In genomic region chr3:166114448-166114847, GRCh38 we compare ENCODE assay signal across 26 cellular contexts.
"Had no signal": no experiment of that assay in that cellular context is flagged by ENCODE, and none has a peak within 500 bp of the region (broad histone marks: within the 10 kb centered on the region; RNA-seq: fewer than 3 reads in every experiment).

No MANE protein-coding gene starts in this region.

- H3K9me3 ChIP-seq: esophagus squamous epithelium, gastrocnemius medialis, mucosa of descending colon, neutrophil, pancreas, right lobe of liver, thoracic aorta, tibial nerve, upper lobe of left lung had no signal

- ATAC-seq: gastrocnemius medialis; heart left ventricle; mucosa of descending colon; natural killer cell treated with Interleukin-12 subunit alpha and Interleukin-12 subunit beta and Interleukin-15 and Interleukin-18, amount 100 ng/mL, for 72 hours; pancreas; right lobe of liver; stimulated activated naive B cell treated with anti-CD40 and anti-IgM and Interleukin-4, amounts not matched to agents 10 μg/mL and 1 μg/mL and 100 μg/mL, for 72 hours had no signal

- H3K27me3 ChIP-seq: dorsolateral prefrontal cortex, esophagus squamous epithelium, gastrocnemius medialis, heart left ventricle, hepatocyte, neutrophil, pancreas, right lobe of liver, tibial nerve, upper lobe of left lung had no signal

- H3K27ac ChIP-seq: dorsolateral prefrontal cortex, esophagus squamous epithelium, gastrocnemius medialis, heart left ventricle, hepatocyte, neutrophil, pancreas, right lobe of liver, thoracic aorta, tibial nerve, upper lobe of left lung had no signal

- H3K36me3 ChIP-seq: esophagus squamous epithelium, gastrocnemius medialis, heart left ventricle, neutrophil, pancreas, right lobe of liver, thoracic aorta, tibial nerve, upper lobe of left lung had no signal

- H3K4me1 ChIP-seq: gastrocnemius medialis, heart left ventricle, pancreas, right lobe of liver, tibial nerve, upper lobe of left lung had no signal

- FAIRE-seq: pancreas, small intestine, urothelium cell line had no signal

- H3K4me3 ChIP-seq: dorsolateral prefrontal cortex, esophagus squamous epithelium, gastrocnemius medialis, heart left ventricle, hepatocyte, lung, mucosa of descending colon, pancreas, right lobe of liver, thoracic aorta, tibial nerve, upper lobe of left lung had no signal

- DNase-seq: cerebellar nuclear complex; cortex of kidney; dorsolateral prefrontal cortex; effector CD4-positive, alpha-beta T cell; endodermal cell; esophagus squamous epithelium; gastrocnemius medialis; heart left ventricle; kidney glomerular epithelial cell; mesenchymal stem cell; mucosa of descending colon; naive B cell; pancreas; right lobe of liver; small intestine; stimulated activated CD4-positive, alpha-beta T cell treated with anti-CD3 and anti-CD28 coated beads, Interleukin-15, amount 100 ng/mL, for 24 hours; stimulated activated CD4-positive, alpha-beta T cell treated with anti-CD3 and anti-CD28 coated beads, Interleukin-2, amount 100 ng/mL, for 48 hours; stimulated activated naive B cell treated with anti-CD40 and anti-IgM and Interleukin-4, amounts not matched to agents 10 μg/mL and 1 μg/mL and 100 μg/mL, for 72 hours; upper lobe of left lung had no signal
